12 cellular contexts compared by ENCODE assay signal in the genomic region with DNA sequence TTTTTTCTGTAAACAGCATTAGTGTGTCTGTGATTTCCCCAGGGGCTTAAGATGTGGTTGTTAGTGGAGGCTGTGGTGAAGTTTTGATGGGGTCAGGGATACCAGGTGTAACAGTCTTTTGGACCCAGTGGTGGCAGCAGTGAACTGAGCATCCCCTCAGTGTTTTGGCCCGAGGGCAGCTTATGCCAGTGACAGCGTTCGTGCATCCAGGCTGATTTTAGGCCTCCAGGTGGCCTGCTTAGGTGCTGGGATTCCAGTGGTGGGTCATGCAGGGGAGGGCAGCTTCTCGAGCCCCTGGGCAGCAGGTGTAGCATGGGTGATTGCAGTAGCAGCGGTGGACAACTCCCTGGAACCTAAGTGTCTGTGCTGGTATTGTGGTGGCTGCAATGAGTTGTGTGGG. TPM values are rescaled to one million over a fixed set of nuclear protein-coding genes. Genes with fewer than 3 reads are reported as not detected.
DNase-seq lines count a peak whose midpoint lies in the region; TF ChIP-seq lines count a peak whose summit lies in the region.
"Had no signal": no experiment of that assay in that cellular context is flagged by ENCODE, and none has a peak within 500 bp of the region (broad histone marks: within the 10 kb centered on the region; RNA-seq: fewer than 3 reads in every experiment).

No MANE protein-coding gene starts in this region.

- H3K9ac ChIP-seq in Loucy (ENCODE audit: low read depth, low read length, poor library complexity, severe bottlenecking) = peak overlapping the region; percentile 45

- H3K27ac ChIP-seq in effector memory CD4-positive, alpha-beta T cell (ENCODE audit: insufficient read depth, low read length, poor library complexity, severe bottlenecking) = no peak overlapping the region
- H3K27ac ChIP-seq: adrenal gland had no signal

- no peaks in the 10 kb centered on the region for H3K9me2 ChIP-seq in Loucy (replicated peaks; ENCODE audit: low read depth, low read length)

- no peaks in the 10 kb centered on the region for H3K27me3 ChIP-seq in Loucy (ENCODE audit: insufficient read depth, low read length, poor library complexity, severe bottlenecking)
- no peaks in the 10 kb centered on the region for H3K27me3 ChIP-seq in effector memory CD4-positive, alpha-beta T cell (replicated peaks; ENCODE audit: control insufficient read depth, insufficient read depth, low read length, poor library complexity, severe bottlenecking)
- H3K27me3 ChIP-seq: adrenal gland had no signal

- CTCF ChIA-PET in activated CD4-positive, alpha-beta T cell treated with anti-CD3 and anti-CD28 coated beads, Interleukin-2, amount 10 ng/mL, durations not matched to agents 7 days and 5 days (lab: Charles Lee) = interaction anchor here (0.8 kb wide), 1 partner anchor 11 kb away, joined by 3 read pairs; no protein-coding TSS in a partner anchor

- no peaks in the 10 kb centered on the region for H3K9me3 ChIP-seq in Loucy (ENCODE audit: insufficient read depth, low read depth, low read length)
- H3K9me3 ChIP-seq in effector memory CD4-positive, alpha-beta T cell (ENCODE audit: control insufficient read depth, low read length) = no peaks in the 10 kb centered on the region

- POLR2A ChIA-PET in activated CD4-positive, alpha-beta T cell treated with anti-CD3 and anti-CD28 coated beads, Interleukin-2, amount 10 ng/mL, durations not matched to agents 7 days and 5 days (lab: Charles Lee) = no interaction called here

- peak overlapping the region; percentile 95 for H3K4me2 ChIP-seq in Loucy (ENCODE audit: low read depth, low read length, poor library complexity, severe bottlenecking)

- H3K9me3 Mint-ChIP-seq in activated CD4-positive, alpha-beta T cell treated with anti-CD3 and anti-CD28 coated beads, Interleukin-2, amount 10 ng/mL, durations not matched to agents 7 days and 5 days = peaks cover 22% of the 10 kb centered on the region
- peaks cover 24% of the 10 kb centered on the region for H3K9me3 Mint-ChIP-seq in osteocyte (ENCODE audit: unreplicated experiment)

- peaks cover 58% of the 10 kb centered on the region for H3F3A ChIP-seq in Loucy (ENCODE audit: low read depth)

- H3K4me1 ChIP-seq in Loucy (ENCODE audit: insufficient read depth, low read length, poor library complexity, severe bottlenecking) = peaks cover 92% of the 10 kb centered on the region
- peaks cover 31% of the 10 kb centered on the region for H3K4me1 ChIP-seq in effector memory CD4-positive, alpha-beta T cell (ENCODE audit: control insufficient read depth, insufficient read depth, low read length, poor library complexity, severe bottlenecking)

- H3K4me1 Mint-ChIP-seq in activated CD4-positive, alpha-beta T cell treated with anti-CD3 and anti-CD28 coated beads, Interleukin-2, amount 10 ng/mL, durations not matched to agents 7 days and 5 days = peaks cover 71% of the 10 kb centered on the region
- peaks cover 2% of the 10 kb centered on the region for H3K4me1 Mint-ChIP-seq in osteocyte (ENCODE audit: unreplicated experiment)

- no peak for DNase-seq in activated CD4-positive, alpha-beta T cell treated with anti-CD3 and anti-CD28 coated beads, Interleukin-2, amount 10 ng/mL, durations not matched to agents 7 days and 5 days
- no peak for DNase-seq in activated CD4-positive, alpha-beta T cell treated with anti-CD3 and anti-CD28 coated beads, Interleukin-2, amount 50 U/mL, for 1 hour
- no peak for DNase-seq in effector memory CD4-positive, alpha-beta T cell
- DNase-seq in osteocyte (ENCODE audit: extremely low spot score, unreplicated experiment) = peak; percentile 75
- DNase-seq in OCI-M1 (lab: John Stamatoyannopoulos, UW) = no peak
- DNase-seq in NCI-H146 treated with DMSO at 0.1 percent for 48 hours (lab: John Stamatoyannopoulos, UW; ENCODE audit: unreplicated experiment) = no peak
- no peak for DNase-seq in SK-N-DZ (ENCODE audit: low spot score)
- DNase-seq: adrenal gland, foreskin fibroblast, NCI-H2107 had no signal

- peak overlapping the region; percentile 37 for H3K27ac Mint-ChIP-seq in activated CD4-positive, alpha-beta T cell treated with anti-CD3 and anti-CD28 coated beads, Interleukin-2, amount 10 ng/mL, durations not matched to agents 7 days and 5 days
- no peak overlapping the region for H3K27ac Mint-ChIP-seq in osteocyte (ENCODE audit: unreplicated experiment)

- no peak overlapping the region for H3K4me3 Mint-ChIP-seq in activated CD4-positive, alpha-beta T cell treated with anti-CD3 and anti-CD28 coated beads, Interleukin-2, amount 10 ng/mL, durations not matched to agents 7 days and 5 days
- no peak overlapping the region for H3K4me3 Mint-ChIP-seq in osteocyte (ENCODE audit: unreplicated experiment)

- H3K27me3 Mint-ChIP-seq in activated CD4-positive, alpha-beta T cell treated with anti-CD3 and anti-CD28 coated beads, Interleukin-2, amount 10 ng/mL, durations not matched to agents 7 days and 5 days = no peaks in the 10 kb centered on the region
- no peaks in the 10 kb centered on the region for H3K27me3 Mint-ChIP-seq in osteocyte (ENCODE audit: unreplicated experiment)

- peaks cover 100% of the 10 kb centered on the region for H4K20me1 ChIP-seq in Loucy (ENCODE audit: insufficient read depth, low read length, poor library complexity, severe bottlenecking)

- peak overlapping the region; percentile 69 for H3K4me3 ChIP-seq in Loucy (ENCODE audit: low read length, poor library complexity, severe bottlenecking)
- peak overlapping the region; percentile 12 for H3K4me3 ChIP-seq in effector memory CD4-positive, alpha-beta T cell (ENCODE audit: insufficient read depth, low read depth, low read length, poor library complexity, severe bottlenecking)
- H3K4me3 ChIP-seq: adrenal gland, lung had no signal

- H3K36me3 ChIP-seq in Loucy (ENCODE audit: insufficient read depth, low read length) = peaks cover 55% of the 10 kb centered on the region
- H3K36me3 ChIP-seq in effector memory CD4-positive, alpha-beta T cell (ENCODE audit: control insufficient read depth, insufficient read depth, low read length) = no peaks in the 10 kb centered on the region
- H3K36me3 ChIP-seq: adrenal gland had no signal

- H3K79me2 ChIP-seq in Loucy (ENCODE audit: insufficient read depth, low read length) = peaks cover 100% of the 10 kb centered on the region

- TF ChIP-seq CTCF in Loucy (conservative IDR thresholded peaks at IDR 0.05; ENCODE audit: low read length) = peak; percentile 29
- TF ChIP-seq CTCF in osteocyte (IDR thresholded peaks at IDR 0.05) = no peak

- no peak overlapping the region for H2AFZ ChIP-seq in Loucy (ENCODE audit: low read length)

- peaks cover 44% of the 10 kb centered on the region for H3K36me3 Mint-ChIP-seq in activated CD4-positive, alpha-beta T cell treated with anti-CD3 and anti-CD28 coated beads, Interleukin-2, amount 10 ng/mL, durations not matched to agents 7 days and 5 days (ENCODE audit: low read depth)
- peaks cover 10% of the 10 kb centered on the region for H3K36me3 Mint-ChIP-seq in osteocyte (ENCODE audit: unreplicated experiment)

RNA-seq across cellular contexts. Expression of a gene that starts 29.2 kb away (rescaled TPM):
- 100 to 1,000 TPM; 143 to 178 TPM for total RNA-seq in activated CD4-positive, alpha-beta T cell treated with anti-CD3 and anti-CD28 coated beads, Interleukin-2, amount 10 ng/mL, durations not matched to agents 7 days and 5 days
- total RNA-seq in osteocyte = 98.7 and 111 TPM in 2 replicates
- polyA plus RNA-seq in SK-N-DZ (2014; cell fraction: cytosol; rRNA removed) = 117 and 119 TPM in 2 replicates
- 80.6 and 94.8 TPM in 2 replicates for polyA plus RNA-seq in SK-N-DZ (2014; cell fraction: nucleus; rRNA removed)
